Comparison of ENCODE assay signal across 8 cellular contexts in genomic region chr5:174045470-174046025, GRCh38. TPM values are rescaled to one million over a fixed set of nuclear protein-coding genes. Genes with fewer than 3 reads are reported as not detected.
DNase-seq lines count a peak whose midpoint lies in the region; ATAC-seq and TF ChIP-seq lines count a peak whose summit lies in the region.

Gene NSG2, plus strand, starts transcription at chr5:174045706. Its CDS starts 1,050 bp downstream, at chr5:174046756.

- TF ChIP-seq CTCF in DND-41 (IDR thresholded peaks at IDR 0.05; ENCODE audit: borderline replicate concordance, extremely low read depth, low read length, poor library complexity, severe bottlenecking): peak; percentile 40

- no peaks in the 10 kb centered on the region for H3K79me2 ChIP-seq in DND-41 (ENCODE audit: insufficient read depth, low read length)

- no peak within 1 kb of the TSS for H3K4me3 ChIP-seq in DND-41 (ENCODE audit: low read depth in 1 of 2, low read length in 2 of 2)

- H4K20me1 ChIP-seq in DND-41 (ENCODE audit: insufficient read depth, low read length): no peaks in the 10 kb centered on the region

- H3K9ac ChIP-seq in DND-41 (ENCODE audit: low read depth, low read length): no peak within 1 kb of the TSS

- DNase-seq in DND-41 (peak; percentile 59), HT1080 (ENCODE audit: low read depth) (peak; percentile 86), NCI-H82 (lab: John Stamatoyannopoulos, UW) (peak; percentile 95), amygdala (lab: John Stamatoyannopoulos, UW) (peak in 55 of 56 donors; percentile 24 to 93 (median 80)), left cardiac atrium (peak; percentile 84), renal cortical epithelial cell (ENCODE audit: low read depth) (peak; percentile 73), OCI-M2 (lab: John Stamatoyannopoulos, UW; ENCODE audit: unreplicated experiment) (no peak)

- peak; percentile 77 for ATAC-seq in DND-41 (ENCODE audit: insufficient read depth, low read depth)
- peak; percentile 86 for ATAC-seq in GM21447 (IDR thresholded peaks at IDR 0.05; ENCODE audit: unreplicated experiment)
- ATAC-seq in left cardiac atrium: peak; percentile 99 to 100

- H3K4me1 ChIP-seq in DND-41 (ENCODE audit: insufficient read depth, low read length): no peaks in the 10 kb centered on the region

- H3K27me3 ChIP-seq in DND-41 (ENCODE audit: insufficient read depth, low read length, poor library complexity): no peaks in the 10 kb centered on the region

- H3K36me3 ChIP-seq in DND-41 (ENCODE audit: insufficient read depth, low read length): no peaks in the 10 kb centered on the region

- intact Hi-C loops in left cardiac atrium (cut with DNase I): loop anchor here in 1 of 2 donors (2.0 kb wide), 1 partner anchor 269 kb away; no protein-coding TSS in a partner anchor

- no peaks in the 10 kb centered on the region for H3K9me3 ChIP-seq in DND-41 (ENCODE audit: insufficient read depth, low read length, severe bottlenecking)

- H3K27ac ChIP-seq in DND-41 (ENCODE audit: low read length): no peak within 1 kb of the TSS

- H2AFZ ChIP-seq in DND-41 (ENCODE audit: low read depth, low read length): no peak within 1 kb of the TSS

- H3K4me2 ChIP-seq in DND-41 (ENCODE audit: insufficient read depth, low read length): no peak within 1 kb of the TSS

RNA-seq across cellular contexts. Expression of gene NSG2, which starts in this region (rescaled TPM):
- not detected in 2 replicates for total RNA-seq in HT1080 (2014; rRNA removed; shearing (Covaris generic))
- not detected in 2 replicates for polyA plus RNA-seq in HT1080 (2015; cell fraction: cytosol; rRNA removed)
- not detected in 2 replicates for polyA plus RNA-seq in HT1080 (2015; cell fraction: nucleus; rRNA removed)
- total RNA-seq in left cardiac atrium: under 1 TPM in 1 of 2 donors, not detected in 1; 0.63 TPM
- 0.15 TPM in 1 of 2 replicates, not detected in the other for total RNA-seq in renal cortical epithelial cell

Comparison
In these comparisons a context has a peak if more than half of its experiments do, and no peak if none do; other contexts are left out.
1. Peak in DNase-seq in HT1080; RNA of the gene not detected or under 1 TPM.
2. Peak in DNase-seq and ATAC-seq in left cardiac atrium; RNA of the gene not detected or under 1 TPM.
3. Peak in DNase-seq in renal cortical epithelial cell; RNA of the gene not detected or under 1 TPM.